ENCODE assay signal across 9 cellular contexts in genomic region chr12:13661005-13661887, GRCh38.
DNase-seq lines count a peak whose midpoint lies in the region; ATAC-seq, FAIRE-seq and TF ChIP-seq lines count a peak whose summit lies in the region.
"Had no signal": no experiment of that assay in that cellular context is flagged by ENCODE, and none has a peak within 500 bp of the region (broad histone marks: within the 10 kb centered on the region; RNA-seq: fewer than 3 reads in every experiment).

No MANE protein-coding gene starts in this region.

- no peak for TF ChIP-seq EP300 in H1 (IDR thresholded peaks at IDR 0.05; ENCODE audit: borderline replicate concordance in 1 of 2, low read depth in 2 of 2, low read length in 2 of 2)

- H3K79me1 ChIP-seq in H1 (ENCODE audit: low read depth, low read length) = no peaks in the 10 kb centered on the region

- WGBS in H1 (ENCODE audit: extremely low coverage in 1 of 2, insufficient coverage in 1 of 2, insufficient read length in 1 of 2, insufficient replicate concordance in 2 of 2, low coverage in 1 of 2, low lambda C conversion rate in 2 of 2, missing lambda C conversion rate in 1 of 2), 2 experiments = 52% methylated on average over 11 of the region's 11 CpGs; no CpG with 5 or more reads in 1 of the 2 experiments
- WGBS in thyroid gland, 2 donors = 41 to 44% methylated on average over 11 of the region's 11 CpGs

- H3K9me3 ChIP-seq in H1 (ENCODE audit: insufficient read depth in 2 of 2, low read depth in 1 of 2, low read length in 1 of 2) (no peaks in the 10 kb centered on the region), thyroid gland (no peaks in the 10 kb centered on the region)
- H3K9me3 ChIP-seq: neutrophil had no signal

- no peak overlapping the region for H3K23ac ChIP-seq in H1 (ENCODE audit: insufficient read length)

- H3K36me3 ChIP-seq in H1 (ENCODE audit: control insufficient read depth in 2 of 4, insufficient read depth in 4 of 4, low read length in 3 of 4) = no peaks in the 10 kb centered on the region
- no peaks in the 10 kb centered on the region for H3K36me3 ChIP-seq in thyroid gland
- H3K36me3 ChIP-seq: neutrophil had no signal

- no peak overlapping the region for H3K4me2 ChIP-seq in H1 (ENCODE audit: insufficient read depth in 1 of 2, low read depth in 2 of 2, low read length in 2 of 2)

- no peaks in the 10 kb centered on the region; the same call in 1 of the 2 replicates for H3K23me2 ChIP-seq in H1 (ENCODE audit: low read depth, low read length)

- H3K79me2 ChIP-seq in H1 (ENCODE audit: control insufficient read depth in 1 of 2, insufficient read depth in 2 of 2, low read length in 2 of 2) = no peaks in the 10 kb centered on the region

- H3K4me1 ChIP-seq in H1 (replicated peaks in 1 of 4; ENCODE audit: control insufficient read depth in 3 of 4, insufficient read depth in 4 of 4, low read length in 3 of 4) (no peaks in the 10 kb centered on the region), thyroid gland (no peaks in the 10 kb centered on the region)

- H2BK120ac ChIP-seq in H1 (replicated peaks; ENCODE audit: low read depth, low read length) = no peak overlapping the region

- no peak overlapping the region for H2BK5ac ChIP-seq in H1 (ENCODE audit: low read depth, low read length)

- no peak overlapping the region for H2AK5ac ChIP-seq in H1 (ENCODE audit: low read depth, low read length)

- peak; percentile 48 for ATAC-seq in GM18861 (IDR thresholded peaks at IDR 0.05; ENCODE audit: unreplicated experiment)
- ATAC-seq in GM21367 (IDR thresholded peaks at IDR 0.05; ENCODE audit: unreplicated experiment) = no peak

- no peak overlapping the region for H3K14ac ChIP-seq in H1 (ENCODE audit: insufficient read length)

- peak; percentile 63 to 85 (median 76) for TF ChIP-seq CTCF in H1 (IDR thresholded peaks at IDR 0.05; ENCODE audit: control extremely low read depth in 1 of 3, insufficient read depth in 1 of 3, low read depth in 1 of 3, low read length in 3 of 3)
- TF ChIP-seq CTCF in thyroid gland (IDR thresholded peaks at IDR 0.05) = peak; percentile 45 to 90 (median 72)

- no peak overlapping the region for H3K9ac ChIP-seq in H1 (replicated peaks in 1 of 4; ENCODE audit: extremely low read depth in 1 of 4, low read depth in 3 of 4, low read length in 3 of 4)

- no peak overlapping the region for H2BK20ac ChIP-seq in H1 (ENCODE audit: low read length)

- H2BK12ac ChIP-seq in H1 (ENCODE audit: low read depth, low read length) = no peak overlapping the region

- H3K4me3 ChIP-seq in H1 (ENCODE audit: extremely low read depth in 1 of 4, insufficient read depth in 2 of 4, low read depth in 3 of 4, low read length in 4 of 4) (no peak overlapping the region), thyroid gland (replicated peaks in 1 of 3) (no peak overlapping the region)

- CTCF ChIA-PET in H1 (lab: Charles Lee; ENCODE audit: partially characterized antibody) = interaction anchor here (0.5 to 3.0 kb wide), 42 partner anchors 8 to 506 kb away, joined by 3 to 23 read pairs (median 4); no protein-coding TSS in a partner anchor

- peak; percentile 66 to 80 for TF ChIP-seq RAD21 in H1 (IDR thresholded peaks at IDR 0.05 in 1 of 2, conservative IDR thresholded peaks at IDR 0.05 in 1 of 2; ENCODE audit: low read depth in 2 of 2, low read length in 2 of 2)

- no peak overlapping the region for H4K91ac ChIP-seq in H1 (replicated peaks; ENCODE audit: insufficient read length, low read length)

- no peak overlapping the region for H2AFZ ChIP-seq in H1 (ENCODE audit: low read length)

- H3K27ac ChIP-seq in H1 (ENCODE audit: low read depth, low read length) = no peak overlapping the region
- no peak overlapping the region for H3K27ac ChIP-seq in thyroid gland
- H3K27ac ChIP-seq: neutrophil had no signal

- no peak overlapping the region for H3K56ac ChIP-seq in H1 (replicated peaks; ENCODE audit: insufficient read length, low read depth, low read length)

- H3K27me3 ChIP-seq in H1 (replicated peaks in 1 of 4; ENCODE audit: control insufficient read depth in 3 of 4, extremely low read depth in 1 of 4, insufficient read depth in 3 of 4, low read length in 3 of 4) (no peaks in the 10 kb centered on the region), thyroid gland (no peaks in the 10 kb centered on the region)

- H2BK15ac ChIP-seq in H1 (ENCODE audit: low read length) = no peak overlapping the region

- no peak overlapping the region for H3K18ac ChIP-seq in H1 (ENCODE audit: extremely low read depth, low read length)

- peak; percentile 94 for FAIRE-seq in H1 (lab: Jason Lieb, UNC)

- H4K8ac ChIP-seq in H1 (ENCODE audit: extremely low read depth, insufficient read depth, low read length) = no peak overlapping the region

- H4K5ac ChIP-seq in H1 (ENCODE audit: insufficient read length, low read depth, low read length) = no peak overlapping the region

- intact Hi-C loops in thyroid gland (cut with DNase I) = loop anchor here (5.0 kb wide), 1 partner anchor 384 kb away; no protein-coding TSS in a partner anchor

- POLR2A ChIA-PET in H1 (lab: Charles Lee; ENCODE audit: partially characterized antibody) = no interaction called here

- H4K20me1 ChIP-seq in H1 (replicated peaks in 1 of 2; ENCODE audit: control insufficient read depth in 1 of 2, insufficient read depth in 2 of 2, low read length in 2 of 2) = no peaks in the 10 kb centered on the region

- DNase-seq in CD1c-positive myeloid dendritic cell (ENCODE audit: extremely low spot score) (peak; percentile 25), HS-27A (ENCODE audit: low read depth) (peak; percentile 8), RPMI7951 (ENCODE audit: low read depth) (peak; percentile 28), H1 (ENCODE audit: low read depth in 1 of 2, low spot score in 2 of 2) (peak; percentile 15 to 63), lung microvascular endothelial cell (ENCODE audit: low read depth in 2 of 2) (peak; percentile 46 to 48), thyroid gland (peak; percentile 44 to 56)

- no peak overlapping the region for H3K4ac ChIP-seq in H1 (replicated peaks; ENCODE audit: insufficient read length, low read depth, low read length)

- TF ChIP-seq POLR2A in H1 (IDR thresholded peaks at IDR 0.05; ENCODE audit: control extremely low read depth in 1 of 2, low read depth in 2 of 2, low read length in 2 of 2) (no peak), thyroid gland (IDR thresholded peaks at IDR 0.05) (no peak)

TF ChIP-seq in H1, 55 proteins besides CTCF, POLR2A, EP300 and RAD21:
- TF ChIP-seq POU5F1 (IDR thresholded peaks at IDR 0.05; ENCODE audit: low read depth, low read length) = no peak
- no peak for TF ChIP-seq ATF2 (IDR thresholded peaks at IDR 0.05; ENCODE audit: low read length)
- no peak for TF ChIP-seq SP1 (IDR thresholded peaks at IDR 0.05; ENCODE audit: low read depth, low read length)
- no peak for TF ChIP-seq TCF12 (IDR thresholded peaks at IDR 0.05; ENCODE audit: low read depth, low read length)
- no peak for TF ChIP-seq BACH1 (IDR thresholded peaks at IDR 0.05; ENCODE audit: low read length)
- TF ChIP-seq GABPA (IDR thresholded peaks at IDR 0.05; ENCODE audit: borderline replicate concordance, insufficient read depth, low read length) = no peak
- no peak for TF ChIP-seq TAF1 (IDR thresholded peaks at IDR 0.05; ENCODE audit: low read depth, low read length)
- TF ChIP-seq CEBPB (IDR thresholded peaks at IDR 0.05; ENCODE audit: low read depth, low read length) = no peak
- no peak for TF ChIP-seq SAP30 (IDR thresholded peaks at IDR 0.05; ENCODE audit: insufficient read depth, insufficient replicate concordance, low read length)
- no peak for TF ChIP-seq BCL11A (IDR thresholded peaks at IDR 0.05; ENCODE audit: low read depth in 2 of 2, low read length in 2 of 2)
- TF ChIP-seq FOSL1 (IDR thresholded peaks at IDR 0.05; ENCODE audit: insufficient read depth, low read depth, low read length) = no peak
- TF ChIP-seq PHF8 (conservative IDR thresholded peaks at IDR 0.05; ENCODE audit: low read depth, low read length) = no peak
- no peak for TF ChIP-seq GTF2F1 (IDR thresholded peaks at IDR 0.05; ENCODE audit: borderline replicate concordance, low read depth, low read length)
- TF ChIP-seq E2F6 (IDR thresholded peaks at IDR 0.05) = no peak
- no peak for TF ChIP-seq USF2 (IDR thresholded peaks at IDR 0.05; ENCODE audit: low read length)
- TF ChIP-seq ASH2L (IDR thresholded peaks at IDR 0.05; ENCODE audit: low read length) = no peak
- no peak for TF ChIP-seq RXRA (IDR thresholded peaks at IDR 0.05; ENCODE audit: insufficient read depth, low read depth, low read length)
- TF ChIP-seq YY1 (IDR thresholded peaks at IDR 0.05; ENCODE audit: low read depth, low read length) = no peak
- TF ChIP-seq EGR1 (IDR thresholded peaks at IDR 0.05; ENCODE audit: borderline replicate concordance, low read depth, low read length) = no peak
- no peak for TF ChIP-seq CHD1 (IDR thresholded peaks at IDR 0.05; ENCODE audit: low read depth, low read length)
